Comparison of ENCODE assay signal across 8 cellular contexts in the genomic region with DNA sequence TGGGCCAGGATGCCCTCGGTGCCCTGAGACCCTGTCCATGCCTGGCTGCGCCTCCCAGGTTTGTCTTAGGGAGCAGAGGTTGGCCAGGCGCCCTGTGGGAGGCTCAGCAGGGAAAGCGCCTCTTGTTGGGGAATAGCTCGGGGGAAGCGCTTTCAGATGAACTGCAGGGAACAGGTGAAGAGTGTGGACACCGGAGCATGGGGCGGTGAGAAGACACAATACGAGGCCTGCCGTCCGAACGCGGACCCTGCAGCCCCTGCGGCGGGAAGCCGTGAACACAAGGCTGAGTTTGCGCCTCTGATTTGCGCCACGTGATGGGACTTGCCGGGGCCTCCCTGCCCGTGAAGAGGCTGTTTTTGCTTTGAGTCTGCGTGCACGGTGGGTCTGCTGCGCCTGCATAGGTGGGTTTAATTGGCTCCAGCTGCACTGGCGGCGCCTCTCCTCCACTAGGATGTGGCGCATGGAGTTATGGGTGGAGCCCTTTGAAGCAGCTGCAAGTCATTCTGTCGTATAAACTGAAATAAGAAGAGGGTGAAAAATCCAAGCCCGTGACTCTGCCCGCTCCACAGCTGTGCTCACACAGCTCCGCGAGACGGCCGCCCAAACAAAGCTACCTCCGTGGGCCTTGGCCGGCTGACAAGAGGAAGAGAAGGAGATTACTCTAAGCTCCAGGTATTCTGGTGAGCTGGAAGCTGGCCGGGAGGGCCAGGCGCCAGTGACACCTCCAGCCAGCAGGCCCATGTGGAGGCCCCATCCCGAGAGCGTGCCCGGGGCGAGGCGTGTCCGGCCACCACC.
DNase-seq lines count a peak whose midpoint lies in the region; ATAC-seq and TF ChIP-seq lines count a peak whose summit lies in the region.
"Had no signal": no experiment of that assay in that cellular context is flagged by ENCODE, and none has a peak within 500 bp of the region (broad histone marks: within the 10 kb centered on the region; RNA-seq: fewer than 3 reads in every experiment).

No MANE protein-coding gene starts in this region.

- H3K4ac ChIP-seq in IMR-90 (ENCODE audit: low read depth, low read length), result 0 out of 2 replicates have a peak overlapping the region, but pooled peaks have one; percentile 33

- H3K36me3 ChIP-seq in IMR-90 (ENCODE audit: control insufficient read depth, insufficient read depth, low read length), result no peaks in the 10 kb centered on the region
- H3K36me3 ChIP-seq in skeletal muscle satellite cell (ENCODE audit: insufficient read depth, low read length), result no peaks in the 10 kb centered on the region

- no peak overlapping the region for H4K5ac ChIP-seq in IMR-90 (ENCODE audit: low read depth, low read length)

- no peak overlapping the region for H3K4me2 ChIP-seq in IMR-90 (ENCODE audit: low read depth, low read length)
- H3K4me2 ChIP-seq in skeletal muscle satellite cell (ENCODE audit: low read length), result peak overlapping the region; percentile 4

- dilution Hi-C loops in IMR-90 (cut with HindIII; ENCODE audit: low sequenced_read_pairs, unreplicated experiment), result no loop called here

- 62% methylated on average over 17 of the region's 44 CpGs; no CpG with 5 or more reads in 1 of the 2 experiments for WGBS in IMR-90 (ENCODE audit: extremely low coverage in 2 of 2, insufficient read length in 1 of 2), 2 experiments

- H3K4me1 Mint-ChIP-seq in activated T-helper 2 cell treated with anti-CD3 and anti-CD28 coated beads, Interferon-gamma antibody, Interleukin-2, Interleukin-4, amounts not matched to agents 10 μg/mL and 5 μg/mL and 100 μg/mL, durations not matched to agents 14 hours and 24 hours and 36 hours (ENCODE audit: low read depth), result peaks cover 5% of the 10 kb centered on the region

- H4K8ac ChIP-seq in IMR-90 (ENCODE audit: low read depth in 2 of 2, low read length in 2 of 2), result no peak overlapping the region

- no peak overlapping the region for H4K91ac ChIP-seq in IMR-90 (ENCODE audit: insufficient read depth, low read depth, low read length)

- H3K27me3 ChIP-seq in IMR-90 (ENCODE audit: control insufficient read depth, insufficient read depth, low read length) (no peaks in the 10 kb centered on the region; the same call in 1 of the 2 replicates), skeletal muscle satellite cell (ENCODE audit: control insufficient read depth, insufficient read depth, low read length) (peaks cover 26% of the 10 kb centered on the region)

- H3K4me1 ChIP-seq in IMR-90 (ENCODE audit: control insufficient read depth, insufficient read depth, low read length), result peaks cover 24% of the 10 kb centered on the region
- peaks cover 26% of the 10 kb centered on the region for H3K4me1 ChIP-seq in skeletal muscle satellite cell (ENCODE audit: control insufficient read depth, insufficient read depth, low read length)

- H3K9me3 ChIP-seq in IMR-90 (ENCODE audit: control insufficient read depth, insufficient read depth, low read length) (peaks cover 7% of the 10 kb centered on the region), skeletal muscle satellite cell (replicated peaks; ENCODE audit: low read length) (peaks cover 12% of the 10 kb centered on the region)

- peak overlapping the region; percentile 81 for H2AK9ac ChIP-seq in IMR-90 (replicated peaks; ENCODE audit: low read depth, low read length, poor library complexity)

- 0 out of 2 replicates have a peak overlapping the region, but pooled peaks have one; percentile 68 for H2AK5ac ChIP-seq in IMR-90 (ENCODE audit: low read depth, low read length)

- CTCF ChIA-PET in IMR-90 (lab: Yijun Ruan, JAX) (interaction anchor here (1.5 kb wide), 1 partner anchor 8 kb away, joined by 4 read pairs; no protein-coding TSS in a partner anchor), RWPE1 (lab: Yijun Ruan, JAX) (no interaction called here)

- no peaks in the 10 kb centered on the region for H3K27me3 Mint-ChIP-seq in activated T-helper 2 cell treated with anti-CD3 and anti-CD28 coated beads, Interferon-gamma antibody, Interleukin-2, Interleukin-4, amounts not matched to agents 10 μg/mL and 5 μg/mL and 100 μg/mL, durations not matched to agents 14 hours and 24 hours and 36 hours (ENCODE audit: low read depth)

- no peak overlapping the region for H3K4me3 ChIP-seq in IMR-90 (ENCODE audit: insufficient read depth, low read depth, low read length)
- no peak overlapping the region for H3K4me3 ChIP-seq in skeletal muscle satellite cell (ENCODE audit: low read length)

- H3K27ac Mint-ChIP-seq in activated T-helper 2 cell treated with anti-CD3 and anti-CD28 coated beads, Interferon-gamma antibody, Interleukin-2, Interleukin-4, amounts not matched to agents 10 μg/mL and 5 μg/mL and 100 μg/mL, durations not matched to agents 14 hours and 24 hours and 36 hours, result no peak overlapping the region

- TF ChIP-seq CTCF in IMR-90 (conservative IDR thresholded peaks at IDR 0.05; ENCODE audit: low read depth, low read length), result no peak
- TF ChIP-seq CTCF in RWPE1 (conservative IDR thresholded peaks at IDR 0.05; ENCODE audit: low read depth), result no peak

- DNase-seq in IMR-90, result peak; percentile 84
- no peak for DNase-seq in RWPE1 (ENCODE audit: low spot score)
- peak in 28 of 42 donors; percentile 3 to 51 (median 30) for DNase-seq in head of caudate nucleus
- DNase-seq in T-helper 9 cell, result no peak
- no peak for DNase-seq in activated T-helper 2 cell treated with anti-CD3 and anti-CD28 coated beads, Interferon-gamma antibody, Interleukin-2, Interleukin-4, amounts not matched to agents 10 μg/mL and 5 μg/mL and 100 μg/mL, durations not matched to agents 14 hours and 24 hours and 36 hours (ENCODE audit: low spot score)
- DNase-seq: NCI-H1048 had no signal

- TF ChIP-seq POLR2A in IMR-90 (IDR thresholded peaks at IDR 0.05; ENCODE audit: low read depth, low read length), result no peak

- no peaks in the 10 kb centered on the region for H4K20me1 ChIP-seq in IMR-90 (ENCODE audit: insufficient read depth, low read length)

- H2BK15ac ChIP-seq in IMR-90 (ENCODE audit: low read depth, low read length), result no peak overlapping the region; the same call in 2 of the 3 replicates

- H3K56ac ChIP-seq in IMR-90 (ENCODE audit: extremely low read depth, insufficient read depth, low read length), result no peak overlapping the region

- peak overlapping the region; percentile 83 for H2AFZ ChIP-seq in IMR-90 (replicated peaks; ENCODE audit: low read length, poor library complexity)

- no peak overlapping the region for H3K23ac ChIP-seq in IMR-90 (ENCODE audit: low read depth, low read length)

- H2BK20ac ChIP-seq in IMR-90 (ENCODE audit: low read depth, low read length), result no peak overlapping the region

- H3K4me3 Mint-ChIP-seq in activated T-helper 2 cell treated with anti-CD3 and anti-CD28 coated beads, Interferon-gamma antibody, Interleukin-2, Interleukin-4, amounts not matched to agents 10 μg/mL and 5 μg/mL and 100 μg/mL, durations not matched to agents 14 hours and 24 hours and 36 hours (ENCODE audit: low read depth), result no peak overlapping the region

- no peak overlapping the region; the same call in 1 of the 2 replicates for H3K14ac ChIP-seq in IMR-90 (replicated peaks; ENCODE audit: low read depth, low read length)

- no peak for TF ChIP-seq RAD21 in IMR-90 (IDR thresholded peaks at IDR 0.05; ENCODE audit: low read length)

- no peak overlapping the region for H2BK120ac ChIP-seq in IMR-90 (ENCODE audit: low read depth, low read length)

- no TSS peak for BruUV-seq in IMR-90 (replicated peaks; lab: Mats Ljungman, UMichigan)

- no peaks in the 10 kb centered on the region; the same call in 1 of the 2 replicates for H3K9me1 ChIP-seq in IMR-90 (ENCODE audit: insufficient read depth, low read length)

- H3K9ac ChIP-seq in IMR-90 (ENCODE audit: low read depth, low read length), result no peak overlapping the region
- no peak overlapping the region for H3K9ac ChIP-seq in skeletal muscle satellite cell (ENCODE audit: low read depth, low read length)

- H3K27ac ChIP-seq in IMR-90 (ENCODE audit: insufficient read depth, low read length) (no peak overlapping the region), RWPE1 (peak overlapping the region; percentile 84)

- no peaks in the 10 kb centered on the region for H3K79me1 ChIP-seq in IMR-90 (ENCODE audit: low read depth in 1 of 2, low read length in 2 of 2)

- peak; percentile 83 for ATAC-seq in IMR-90 (ENCODE audit: low read depth)
- ATAC-seq in HG02588 (IDR thresholded peaks at IDR 0.05; ENCODE audit: unreplicated experiment), result no peak

- in situ Hi-C loops in IMR-90 (cut with MboI; ENCODE audit: low sequenced_read_pairs), result no loop called here

- H3K18ac ChIP-seq in IMR-90 (ENCODE audit: low read depth, low read length), result no peak overlapping the region

- no peak overlapping the region for H2BK5ac ChIP-seq in IMR-90 (ENCODE audit: low read depth, low read length, poor library complexity, severe bottlenecking)

- peaks cover 15% of the 10 kb centered on the region for H3K9me3 Mint-ChIP-seq in activated T-helper 2 cell treated with anti-CD3 and anti-CD28 coated beads, Interferon-gamma antibody, Interleukin-2, Interleukin-4, amounts not matched to agents 10 μg/mL and 5 μg/mL and 100 μg/mL, durations not matched to agents 14 hours and 24 hours and 36 hours

- no peaks in the 10 kb centered on the region for H3K36me3 Mint-ChIP-seq in activated T-helper 2 cell treated with anti-CD3 and anti-CD28 coated beads, Interferon-gamma antibody, Interleukin-2, Interleukin-4, amounts not matched to agents 10 μg/mL and 5 μg/mL and 100 μg/mL, durations not matched to agents 14 hours and 24 hours and 36 hours (ENCODE audit: low read depth)

- POLR2A ChIA-PET in IMR-90 (lab: Charles Lee; ENCODE audit: unreplicated experiment) (no interaction called here), RWPE1 (lab: Yijun Ruan, JAX; ENCODE audit: low non-redundant PET) (no interaction called here)

- intact Hi-C loops in IMR-90 (cut with micrococcal nuclease) (no loop called here), head of caudate nucleus (cut with DNase I) (no loop called here)
- intact Hi-C loops in activated T-helper 2 cell treated with anti-CD3 and anti-CD28 coated beads, Interferon-gamma antibody, Interleukin-2, Interleukin-4, amounts not matched to agents 10 μg/mL and 5 μg/mL and 100 μg/mL, durations not matched to agents 14 hours and 24 hours and 36 hours (cut with micrococcal nuclease), result no loop called here

TF ChIP-seq in IMR-90, 13 proteins besides CTCF, POLR2A, EP300 and RAD21:
- TF ChIP-seq NFE2L2 (IDR thresholded peaks at IDR 0.05; ENCODE audit: low read depth, low read length) (peak; percentile 49; the same call in 1 of the 2 replicates), BHLHE40 (IDR thresholded peaks at IDR 0.05; ENCODE audit: low read depth, low read length) (peak; percentile 63)
- TF ChIP-seq, protein P1, sequence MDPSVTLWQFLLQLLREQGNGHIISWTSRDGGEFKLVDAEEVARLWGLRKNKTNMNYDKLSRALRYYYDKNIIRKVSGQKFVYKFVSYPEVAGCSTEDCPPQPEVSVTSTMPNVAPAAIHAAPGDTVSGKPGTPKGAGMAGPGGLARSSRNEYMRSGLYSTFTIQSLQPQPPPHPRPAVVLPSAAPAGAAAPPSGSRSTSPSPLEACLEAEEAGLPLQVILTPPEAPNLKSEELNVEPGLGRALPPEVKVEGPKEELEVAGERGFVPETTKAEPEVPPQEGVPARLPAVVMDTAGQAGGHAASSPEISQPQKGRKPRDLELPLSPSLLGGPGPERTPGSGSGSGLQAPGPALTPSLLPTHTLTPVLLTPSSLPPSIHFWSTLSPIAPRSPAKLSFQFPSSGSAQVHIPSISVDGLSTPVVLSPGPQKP (IDR thresholded peaks at IDR 0.05; ENCODE audit: borderline replicate concordance, low read depth, low read length), result no peak
TF ChIP-seq in IMR-90: peak in this region for 2.

Comparison
In these comparisons a context has a peak if more than half of its experiments do, and no peak if none do; other contexts are left out.
1. DNase-seq: peak in IMR-90 (single experiment) and head of caudate nucleus (28 of 42); none in RWPE1 (single experiment), T-helper 9 cell (single experiment) and activated T-helper 2 cell treated with anti-CD3 and anti-CD28 coated beads, Interferon-gamma antibody, Interleukin-2, Interleukin-4, amounts not matched to agents 10 μg/mL and 5 μg/mL and 100 μg/mL, durations not matched to agents 14 hours and 24 hours and 36 hours (single experiment).